In genomic region chr1:114470681-114471080, GRCh38 we compare ENCODE assay signal across 28 cellular contexts.
"Had no signal": no experiment of that assay in that cellular context is flagged by ENCODE, and none has a peak within 500 bp of the region (broad histone marks: within the 10 kb centered on the region; RNA-seq: fewer than 3 reads in every experiment).

No MANE protein-coding gene starts in this region.

- H3K9me3 ChIP-seq: gastroesophageal sphincter, heart right ventricle had no signal

- H3K36me3 ChIP-seq: brain microvascular endothelial cell, gastroesophageal sphincter, heart right ventricle had no signal

- H3K4me3 ChIP-seq: gastroesophageal sphincter, heart right ventricle, hepatocyte had no signal

- H3K4me3 Mint-ChIP-seq: activated CD8-positive, alpha-beta T cell treated with anti-CD3 and anti-CD28 coated beads for 36 hours; activated T-cell treated with anti-CD3 and anti-CD28 coated beads, Interleukin-2, amount 50 U/mL, for 4 hours; activated T-helper 17 cell treated with anti-CD3 and anti-CD28 coated beads, Interleukin-2, amount 50 U/mL, for 72 hours; effector memory CD8-positive, alpha-beta T cell had no signal

- H3K27ac Mint-ChIP-seq: activated CD8-positive, alpha-beta T cell treated with anti-CD3 and anti-CD28 coated beads for 36 hours; activated naive CD8-positive, alpha-beta T cell; activated T-helper 17 cell treated with anti-CD3 and anti-CD28 coated beads, Interleukin-2, amount 50 U/mL, for 72 hours; effector memory CD8-positive, alpha-beta T cell had no signal

- H3K27me3 ChIP-seq: brain microvascular endothelial cell, gastroesophageal sphincter, heart right ventricle, hepatocyte had no signal

- DNase-seq: activated CD4-positive, alpha-beta T cell treated with anti-CD3 and anti-CD28 coated beads for 1 hour; activated CD4-positive, alpha-beta T cell treated with anti-CD3 and anti-CD28 coated beads for 48 hours; activated CD4-positive, alpha-beta T cell treated with anti-CD3 and anti-CD28 coated beads, Interleukin-2, amount 50 U/mL, for 1 hour; activated CD4-positive, alpha-beta T cell treated with anti-CD3 and anti-CD28 coated beads, Interleukin-2, amount 50 U/mL, for 48 hours; activated CD8-positive, alpha-beta memory T cell treated with anti-CD3 and anti-CD28 coated beads for 24 hours; activated CD8-positive, alpha-beta T cell treated with anti-CD3 and anti-CD28 coated beads for 36 hours; activated effector memory CD4-positive, alpha-beta T cell treated with Interleukin-2 at 50 U/mL for 16 hours; activated gamma-delta T cell treated with Interleukin-2 at 50 U/mL for 16 hours; activated naive CD4-positive, alpha-beta T cell treated with anti-CD3 and anti-CD28 coated beads, Interleukin-2, amount 50 U/mL, for 16 hours; activated naive CD4-positive, alpha-beta T cell treated with Interleukin-2 at 50 U/mL for 16 hours; activated T-cell treated with anti-CD3 and anti-CD28 coated beads, Interleukin-2, amount 50 U/mL, for 4 hours; amniotic stem cell; anterior cingulate cortex; brain microvascular endothelial cell; caudate nucleus; cortex of kidney; dermis blood vessel endothelial cell; effector CD4-positive, alpha-beta T cell; effector memory CD8-positive, alpha-beta T cell; foreskin melanocyte; heart right ventricle; T-helper 1 cell; T-helper 2 cell had no signal

- H3K27ac ChIP-seq: brain microvascular endothelial cell, gastroesophageal sphincter, heart right ventricle, hepatocyte had no signal

- ATAC-seq: activated CD8-positive, alpha-beta T cell treated with anti-CD3 and anti-CD28 coated beads for 36 hours; activated T-cell treated with anti-CD3 and anti-CD28 coated beads, Interleukin-2, amount 50 U/mL, for 4 hours; activated T-helper 17 cell treated with anti-CD3 and anti-CD28 coated beads, Interleukin-2, amount 50 U/mL, for 72 hours; effector memory CD8-positive, alpha-beta T cell; esophagus mucosa; gastroesophageal sphincter; heart right ventricle had no signal

- H3K27me3 Mint-ChIP-seq: activated CD8-positive, alpha-beta T cell treated with anti-CD3 and anti-CD28 coated beads for 36 hours; activated naive CD8-positive, alpha-beta T cell; activated T-helper 17 cell treated with anti-CD3 and anti-CD28 coated beads, Interleukin-2, amount 50 U/mL, for 72 hours; effector memory CD8-positive, alpha-beta T cell had no signal
